ENCODE assay signal across 1 cellular context in the genomic region with DNA sequence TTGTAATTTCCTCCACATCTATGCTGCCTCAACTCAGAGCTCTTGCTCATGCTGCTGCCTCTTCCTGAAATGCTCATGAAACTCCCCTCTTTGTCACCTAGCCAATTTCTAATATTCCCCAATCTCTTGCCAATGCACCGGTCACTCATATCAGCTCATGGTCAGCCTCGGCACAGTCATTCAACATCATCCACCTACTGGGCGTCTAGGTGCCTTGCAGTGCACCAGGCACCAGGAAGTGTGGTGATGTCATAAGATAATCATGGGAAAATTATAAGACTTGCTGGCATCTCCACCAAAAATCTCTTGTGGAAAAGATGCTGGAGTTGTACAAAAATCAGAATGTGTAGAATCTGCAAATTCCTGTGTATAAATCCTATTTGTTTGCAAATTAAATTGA.
TF ChIP-seq lines count a peak whose summit lies in the region.

No MANE protein-coding gene starts in this region.

TF ChIP-seq in SK-N-SH, 30 proteins besides CTCF, POLR2A, EP300 and RAD21 (continued from another document):
- TF ChIP-seq, protein P1, sequence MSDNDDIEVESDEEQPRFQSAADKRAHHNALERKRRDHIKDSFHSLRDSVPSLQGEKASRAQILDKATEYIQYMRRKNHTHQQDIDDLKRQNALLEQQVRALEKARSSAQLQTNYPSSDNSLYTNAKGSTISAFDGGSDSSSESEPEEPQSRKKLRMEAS (IDR thresholded peaks at IDR 0.05; ENCODE audit: low read depth) = peak; percentile 56; the same call in 1 of the 2 replicates
